35 cellular contexts compared by ENCODE assay signal in genomic region chr3:171763392-171763791, GRCh38.
"Had no signal": no experiment of that assay in that cellular context is flagged by ENCODE, and none has a peak within 500 bp of the region (broad histone marks: within the 10 kb centered on the region; RNA-seq: fewer than 3 reads in every experiment).

No MANE protein-coding gene starts in this region.

- H3K4me3 ChIP-seq: MG63 had no signal

- DNase-seq: Karpas-422, Kasumi-1, MG63, MM.1S, MV-4-11, NCI-H1048, NCI-H1092, NCI-H1092 treated with DMSO at 0.1 percent for 48 hours, NCI-H1105, NCI-H1105 treated with DMSO at 0.1 percent for 48 hours, NCI-H1417, NCI-H1417 treated with DMSO at 0.1 percent for 48 hours, NCI-H1436, NCI-H1436 treated with DMSO at 0.1 percent for 48 hours, NCI-H146, NCI-H1694, NCI-H1694 treated with DMSO at 0.1 percent for 48 hours, NCI-H187, NCI-H187 treated with DMSO at 0.1 percent for 48 hours, NCI-H1930, NCI-H2029, NCI-H2029 treated with DMSO at 0.1 percent for 48 hours, NCI-H2081, NCI-H2081 treated with DMSO at 0.1 percent for 48 hours, NCI-H2107, NCI-H2171, NCI-H2171 treated with DMSO at 0.1 percent for 48 hours, NCI-H2227 treated with DMSO at 0.1 percent for 48 hours, NCI-H226, NCI-H345, NCI-H446, NCI-H446 treated with DMSO at 0.1 percent for 48 hours, NCI-H510A, NCI-H510A treated with DMSO at 0.1 percent for 48 hours, NCI-H524 had no signal

- H3K36me3 ChIP-seq: MG63 had no signal

- H3K9me3 ChIP-seq: MG63 had no signal
